Comparison of ENCODE assay signal across 1 cellular context in the genomic region with DNA sequence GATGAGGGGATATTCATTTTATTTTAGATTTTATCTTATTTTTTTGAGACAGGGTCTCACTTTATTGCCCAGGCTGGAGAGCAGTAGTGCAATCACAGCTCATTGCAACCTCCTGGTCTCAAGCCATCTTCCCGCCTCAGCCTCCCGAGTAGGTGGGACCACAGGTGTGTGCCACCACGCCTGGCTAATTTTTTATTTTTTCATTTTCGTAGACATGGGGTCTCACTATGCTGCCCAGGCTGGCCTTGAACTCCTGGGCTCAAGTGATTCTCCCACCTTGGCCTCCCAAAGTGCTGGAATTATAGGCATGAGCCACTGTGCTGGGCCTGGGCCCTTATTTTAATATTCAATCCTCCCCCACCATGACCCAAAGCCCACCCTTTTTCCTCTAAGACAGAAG.
A peak's percentile ranks its signal among the peaks of the same experiment; 100 is the strongest.
TF ChIP-seq lines count a peak whose summit lies in the region.

No MANE protein-coding gene starts in this region.

TF ChIP-seq in K562, 482 proteins besides CTCF, POLR2A, EP300 and RAD21:
- peak; percentile 69 for TF ChIP-seq ZNF121 (CRISPR knock-in tag; conservative IDR thresholded peaks at IDR 0.05)
